In genomic region chr15:42737529-42738328, GRCh38 we compare ENCODE assay signal across 8 cellular contexts. TPM values are rescaled to one million over a fixed set of nuclear protein-coding genes. Genes with fewer than 3 reads are reported as not detected.
DNase-seq lines count a peak whose midpoint lies in the region; ATAC-seq, FAIRE-seq and TF ChIP-seq lines count a peak whose summit lies in the region.

No MANE protein-coding gene starts in this region.

- peak overlapping the region; percentile 46; the same call in 1 of the 2 replicates for H3K27ac ChIP-seq in MM.1S (ENCODE audit: low read length)

- peak overlapping the region; percentile 97 for H3K4me2 ChIP-seq in MM.1S (ENCODE audit: low read depth, low read length)

- H3F3A ChIP-seq in MM.1S (ENCODE audit: insufficient read depth, low read length) = peaks cover 4% of the 10 kb centered on the region; the same call in 1 of the 2 replicates

- H3K27me3 Mint-ChIP-seq in naive B cell = no peaks in the 10 kb centered on the region

- peak overlapping the region; percentile 98 for H2AFZ ChIP-seq in MM.1S (ENCODE audit: low read length)

- no peaks in the 10 kb centered on the region for H3K9me3 Mint-ChIP-seq in naive B cell

- no peaks in the 10 kb centered on the region; the same call in 1 of the 2 replicates for H3K36me3 ChIP-seq in MM.1S (replicated peaks; ENCODE audit: insufficient read depth, low read length)

- no peak for FAIRE-seq in GM12891 (lab: Jason Lieb, UNC)

- H3K9me3 ChIP-seq in MM.1S (replicated peaks; ENCODE audit: insufficient read depth, low read length) = no peaks in the 10 kb centered on the region

- ATAC-seq in naive B cell (ENCODE audit: low read depth in 2 of 2) (no peak), GM18858 (IDR thresholded peaks at IDR 0.05; ENCODE audit: unreplicated experiment) (no peak)

- peak overlapping the region; percentile 82 for H3K4me3 ChIP-seq in MM.1S (ENCODE audit: low read length)
- peak overlapping the region; percentile 74 for H3K4me3 ChIP-seq in choroid plexus epithelial cell (ENCODE audit: low read depth, low read length)

- peaks cover 7 to 30% (median 11%) of the 10 kb centered on the region in 3 donors for H3K4me1 Mint-ChIP-seq in naive B cell

- H3K36me3 Mint-ChIP-seq in naive B cell = peaks cover 0 to 6% of the 10 kb centered on the region in 2 donors

- peak overlapping the region; percentile 73 to 92 (median 83) for H3K4me3 Mint-ChIP-seq in naive B cell

- H4K20me1 ChIP-seq in MM.1S (ENCODE audit: insufficient read depth, low read length) = no peaks in the 10 kb centered on the region

- H3K79me2 ChIP-seq in MM.1S (ENCODE audit: low read length) = peaks cover 14% of the 10 kb centered on the region

- H3K9me2 ChIP-seq in MM.1S (replicated peaks; ENCODE audit: insufficient read depth, low read length) = no peaks in the 10 kb centered on the region

- peak overlapping the region in 5 of 6 donors; percentile 63 to 93 (median 80) for H3K27ac Mint-ChIP-seq in naive B cell

- H3K27me3 ChIP-seq in MM.1S (replicated peaks; ENCODE audit: insufficient read depth, low read length) = no peaks in the 10 kb centered on the region

- H3K9ac ChIP-seq in MM.1S (ENCODE audit: low read length) = peak overlapping the region; percentile 82

- DNase-seq in ELF-1 (ENCODE audit: low read depth, low spot score) (peak; percentile 34), MM.1S (peak; percentile 30), choroid plexus epithelial cell (ENCODE audit: low read depth) (peak; percentile 15), naive B cell (no peak), GM12891 (ENCODE audit: insufficient read length, low spot score) (no peak), ecto neural progenitor cell (ENCODE audit: low spot score) (no peak), putamen (ENCODE audit: low spot score) (no peak)

- H3K4me1 ChIP-seq in MM.1S (ENCODE audit: low read length) = peaks cover 6% of the 10 kb centered on the region; the same call in 1 of the 2 replicates

- TF ChIP-seq CTCF in MM.1S (IDR thresholded peaks at IDR 0.05; ENCODE audit: low read length) (peak; percentile 39), choroid plexus epithelial cell (conservative IDR thresholded peaks at IDR 0.05; ENCODE audit: low read depth, low read length) (peak; percentile 27)

- no peak for TF ChIP-seq POLR2A in GM12891 (IDR thresholded peaks at IDR 0.05; ENCODE audit: low read depth, low read length)

TF ChIP-seq in GM12891, 5 proteins besides CTCF, POLR2A, EP300 and RAD21:
- TF ChIP-seq SPI1 (IDR thresholded peaks at IDR 0.05; ENCODE audit: low read depth, low read length) (no peak), TAF1 (IDR thresholded peaks at IDR 0.05; ENCODE audit: low read depth, low read length) (no peak), PAX5 (IDR thresholded peaks at IDR 0.05; ENCODE audit: insufficient read depth, low read length, severe bottlenecking) (no peak), POU2F2 (IDR thresholded peaks at IDR 0.05; ENCODE audit: low read depth, low read length) (no peak), POLR2AphosphoS5 (IDR thresholded peaks at IDR 0.05; ENCODE audit: low read depth, low read length) (no peak)

RNA-seq across cellular contexts. Expression of gene CDAN1, which starts 0.8 kb away (rescaled TPM):
- polyA plus RNA-seq in naive B cell (ENCODE audit: low read depth in 6 of 6) = 10 to 100 TPM in 1 of 6 donors, 1 to 10 TPM in 5; 4.2 to 11.0 (median 6.2) TPM
- polyA plus RNA-seq in GM12891 (2012; ENCODE audit: low read depth, missing spikeins) = 5.0 TPM

Comparison
In these comparisons a context has a peak if more than half of its experiments do, and no peak if none do; other contexts are left out.
1. DNase-seq: peak in ELF-1 (single experiment), MM.1S (single experiment) and choroid plexus epithelial cell (single experiment); none in naive B cell (single experiment), GM12891 (single experiment), ecto neural progenitor cell (single experiment) and putamen (single experiment).